ENCODE assay signal across 24 cellular contexts in genomic region chr16:48206594-48207242, GRCh38. TPM values are rescaled to one million over a fixed set of nuclear protein-coding genes. Genes with fewer than 3 reads are reported as not detected.
DNase-seq lines count a peak whose midpoint lies in the region; ATAC-seq and TF ChIP-seq lines count a peak whose summit lies in the region.
"Had no signal": no experiment of that assay in that cellular context is flagged by ENCODE, and none has a peak within 500 bp of the region (broad histone marks: within the 10 kb centered on the region; RNA-seq: fewer than 3 reads in every experiment).

No MANE protein-coding gene starts in this region.

- H3K27ac ChIP-seq in PC-3 (ENCODE audit: low read length) = no peak overlapping the region
- no peak overlapping the region for H3K27ac ChIP-seq in osteoblast (ENCODE audit: low read depth, low read length)
- H3K27ac ChIP-seq: coronary artery, upper lobe of left lung had no signal

- intact Hi-C loops in PC-3 (cut with micrococcal nuclease) = no loop called here

- H3K27me3 ChIP-seq in PC-3 (ENCODE audit: low read length) (no peaks in the 10 kb centered on the region), osteoblast (ENCODE audit: insufficient read depth, low read length) (no peaks in the 10 kb centered on the region)
- H3K27me3 ChIP-seq: upper lobe of left lung had no signal

- H3K4me3 ChIP-seq in PC-3 (ENCODE audit: low read length) = no peak overlapping the region
- no peak overlapping the region for H3K4me3 ChIP-seq in osteoblast (ENCODE audit: insufficient read depth, low read length)
- H3K4me3 ChIP-seq: coronary artery, upper lobe of left lung had no signal

- H3K9me3 ChIP-seq in PC-3 (ENCODE audit: low read length) (no peaks in the 10 kb centered on the region), osteoblast (ENCODE audit: low read depth, low read length) (no peaks in the 10 kb centered on the region)
- H3K9me3 ChIP-seq: upper lobe of left lung had no signal

- TF ChIP-seq CTCF in PC-3 (conservative IDR thresholded peaks at IDR 0.05; ENCODE audit: low read depth, low read length) (no peak), osteoblast (IDR thresholded peaks at IDR 0.05; ENCODE audit: extremely low read depth, low read depth, low read length) (no peak)

- H3K4me2 ChIP-seq in PC-3 (ENCODE audit: low read length) (no peak overlapping the region), osteoblast (ENCODE audit: insufficient read depth, low read length) (no peak overlapping the region)

- no peak for ATAC-seq in PC-3
- ATAC-seq in GM18517 (IDR thresholded peaks at IDR 0.05; ENCODE audit: unreplicated experiment) = no peak
- ATAC-seq: stimulated activated naive CD8-positive, alpha-beta T cell treated with anti-CD3 and anti-CD28 coated beads, Interleukin-15, Interleukin-2, amounts not matched to agents 100 U/mL and 50 U/mL, for 24 hours had no signal

- H3K4me1 ChIP-seq in PC-3 (ENCODE audit: insufficient read depth, low read length) = no peaks in the 10 kb centered on the region
- no peaks in the 10 kb centered on the region for H3K4me1 ChIP-seq in osteoblast (ENCODE audit: insufficient read depth, low read length)
- H3K4me1 ChIP-seq: upper lobe of left lung had no signal

- no peak overlapping the region for H3K9ac ChIP-seq in PC-3 (ENCODE audit: low read length)

- no peaks in the 10 kb centered on the region for H3K9me2 ChIP-seq in PC-3 (replicated peaks; ENCODE audit: low read length)

- BruUV-seq in PC-3 (replicated peaks; lab: Mats Ljungman, UMichigan) = no TSS peak

- POLR2A ChIA-PET in PC-3 (lab: Charles Lee; ENCODE audit: unreplicated experiment) = no interaction called here

- H3F3A ChIP-seq in PC-3 (ENCODE audit: low read length, unreplicated experiment) = no peaks in the 10 kb centered on the region

- H3K79me2 ChIP-seq in PC-3 (ENCODE audit: low read length) = no peaks in the 10 kb centered on the region
- H3K79me2 ChIP-seq in osteoblast (ENCODE audit: insufficient read depth, low read length) = no peaks in the 10 kb centered on the region

- CTCF ChIA-PET in PC-3 (lab: Charles Lee) = no interaction called here

- no peaks in the 10 kb centered on the region for H3K36me3 ChIP-seq in PC-3 (ENCODE audit: low read depth, low read length)
- H3K36me3 ChIP-seq in osteoblast (ENCODE audit: insufficient read depth, low read length) = no peaks in the 10 kb centered on the region
- H3K36me3 ChIP-seq: upper lobe of left lung had no signal

- peak; percentile 11 for DNase-seq in activated CD4-positive, alpha-beta T cell treated with anti-CD3 and anti-CD28 coated beads for 48 hours
- DNase-seq in activated CD4-positive, alpha-beta T cell treated with anti-CD3 and anti-CD28 coated beads for 1 hour = no peak
- DNase-seq in PC-3 (peak; percentile 7), fibroblast of peridontal ligament (ENCODE audit: extremely low read depth) (peak; percentile 8), osteoblast (ENCODE audit: insufficient read length, low spot score, missing footprints) (peak; percentile 85), germinal center (ENCODE audit: low spot score) (no peak), NOMO-1 (lab: John Stamatoyannopoulos, UW; ENCODE audit: unreplicated experiment in 2 of 2) (no peak)
- DNase-seq: activated CD4-positive, CD25-positive, alpha-beta regulatory T cell; activated CD8-positive, alpha-beta memory T cell treated with anti-CD3 and anti-CD28 coated beads, Interleukin-2, amount 50 U/mL, for 48 hours; activated naive CD4-positive, alpha-beta T cell treated with anti-CD3 and anti-CD28 coated beads, Interleukin-2, amount 10 ng/mL, durations not matched to agents 7 days and 5 days; CD4-positive, CD25-positive, alpha-beta regulatory T cell; DMS79; mesenchymal stem cell; MM.1S; NCI-H187 treated with DMSO at 0.1 percent for 48 hours; NCI-H446; SIG-M5; stimulated activated naive CD8-positive, alpha-beta T cell treated with anti-CD3 and anti-CD28 coated beads, Interleukin-15, Interleukin-2, amounts not matched to agents 100 U/mL and 50 U/mL, for 24 hours; T-helper 2 cell; upper lobe of left lung had no signal

- H2AFZ ChIP-seq in PC-3 (ENCODE audit: low read length) (no peak overlapping the region), osteoblast (ENCODE audit: low read length) (no peak overlapping the region)

- H4K20me1 ChIP-seq in PC-3 (ENCODE audit: low read length) (no peaks in the 10 kb centered on the region), osteoblast (ENCODE audit: insufficient read depth, low read length) (no peaks in the 10 kb centered on the region)

RNA-seq across cellular contexts. Expression of gene LONP2, which starts 37.4 kb away (rescaled TPM):
- 32.3 and 41.5 TPM in 2 replicates for total RNA-seq in PC-3 (2014; rRNA removed)
- 54.5 and 56.8 TPM in 2 replicates for total RNA-seq in osteoblast

RNA-seq across cellular contexts. Expression of gene ABCC11, which starts 40.6 kb away (rescaled TPM):
- total RNA-seq in PC-3 (2014; rRNA removed) (0.26 TPM in 1 of 2 replicates, not detected in the other), osteoblast (under 0.01 and 0.29 TPM in 2 replicates)
- total RNA-seq: CD4-positive, CD25-positive, alpha-beta regulatory T cell; glomerular endothelial cell; pulmonary artery endothelial cell had no signal

RNA-seq across cellular contexts. Expression of gene ABCC12, which starts 50.9 kb away (rescaled TPM):
- total RNA-seq in PC-3 (2014; rRNA removed) (not detected in 2 replicates), osteoblast (not detected in 2 replicates)
- total RNA-seq: CD4-positive, CD25-positive, alpha-beta regulatory T cell; glomerular endothelial cell; pulmonary artery endothelial cell had no signal

Comparison
In these comparisons a context has a peak if more than half of its experiments do, and no peak if none do; other contexts are left out.
1. DNase-seq: peak in activated CD4-positive, alpha-beta T cell treated with anti-CD3 and anti-CD28 coated beads for 48 hours (single experiment), PC-3 (single experiment), fibroblast of peridontal ligament (single experiment) and osteoblast (single experiment); none in activated CD4-positive, alpha-beta T cell treated with anti-CD3 and anti-CD28 coated beads for 1 hour (single experiment), germinal center (single experiment) and NOMO-1 (0 of 2).